Comparison of ENCODE assay signal across 23 cellular contexts in genomic region chr5:176644294-176644693, GRCh38. TPM values are rescaled to one million over a fixed set of nuclear protein-coding genes. Genes with fewer than 3 reads are reported as not detected.
"Had no signal": no experiment of that assay in that cellular context is flagged by ENCODE, and none has a peak within 500 bp of the region (broad histone marks: within the 10 kb centered on the region; RNA-seq: fewer than 3 reads in every experiment).

No MANE protein-coding gene starts in this region.

- H3K9me3 Mint-ChIP-seq: dendritic cell treated with granulocyte-macrophage colony-stimulating factor and Interleukin-4, amounts not matched to agents 40 ng/mL and 50 ng/mL, for 4 days; effector memory CD8-positive, alpha-beta T cell; naive B cell; nephron; type B pancreatic cell had no signal

- H3K36me3 Mint-ChIP-seq: naive B cell, type B pancreatic cell had no signal

- H3K27me3 Mint-ChIP-seq: effector memory CD8-positive, alpha-beta T cell had no signal

- H3K9me3 ChIP-seq: esophagus squamous epithelium, gastroesophageal sphincter, neutrophil, psoas muscle, suprapubic skin, thyroid gland had no signal

- H3K27me3 ChIP-seq: esophagus squamous epithelium, suprapubic skin, thyroid gland had no signal

- H3K27ac ChIP-seq: esophagus squamous epithelium, gastroesophageal sphincter, neutrophil, psoas muscle, skin epidermis, suprapubic skin, thyroid gland had no signal

- H3K27ac Mint-ChIP-seq: dendritic cell treated with granulocyte-macrophage colony-stimulating factor and Interleukin-4, amounts not matched to agents 40 ng/mL and 50 ng/mL, for 4 days; naive B cell; nephron; type B pancreatic cell had no signal

- H3K4me3 ChIP-seq: esophagus squamous epithelium, gastroesophageal sphincter, lung, psoas muscle, skin epidermis, suprapubic skin, thyroid gland had no signal

- DNase-seq: effector memory CD8-positive, alpha-beta T cell; esophagus squamous epithelium; foreskin fibroblast; left colon; left ventricle myocardium superior; mesenchymal stem cell; naive B cell; psoas muscle; retina; stimulated activated naive CD8-positive, alpha-beta T cell treated with anti-CD3 and anti-CD28 coated beads, Interleukin-15, Interleukin-2, amounts not matched to agents 100 U/mL and 50 U/mL, for 24 hours; thyroid gland had no signal

- H3K4me3 Mint-ChIP-seq: dendritic cell treated with granulocyte-macrophage colony-stimulating factor and Interleukin-4, amounts not matched to agents 40 ng/mL and 50 ng/mL, for 4 days had no signal

- H3K36me3 ChIP-seq: esophagus squamous epithelium, gastroesophageal sphincter, neutrophil, suprapubic skin, thyroid gland had no signal

RNA-seq across cellular contexts. Expression of gene EIF4E1B, which starts 13.8 kb away (rescaled TPM):
- total RNA-seq: epithelial cell of proximal tubule, esophagus squamous epithelium, gastroesophageal sphincter, kidney epithelial cell, left colon, left ventricle myocardium superior, lung, osteoblast, psoas muscle, sciatic nerve, suprapubic skin, thyroid gland had no signal
- polyA plus RNA-seq: lung had no signal

RNA-seq across cellular contexts. Expression of gene SNCB, which starts 14.0 kb away (rescaled TPM):
- total RNA-seq: esophagus squamous epithelium, gastroesophageal sphincter, kidney epithelial cell, left colon, left ventricle myocardium superior, lung, osteoblast, sciatic nerve, suprapubic skin, thyroid gland had no signal
